ENCODE assay signal across 12 cellular contexts in genomic region chr17:81429813-81430510, GRCh38. TPM values are rescaled to one million over a fixed set of nuclear protein-coding genes. Genes with fewer than 3 reads are reported as not detected.
DNase-seq lines count a peak whose midpoint lies in the region; ATAC-seq, FAIRE-seq and TF ChIP-seq lines count a peak whose summit lies in the region.
"Had no signal": no experiment of that assay in that cellular context is flagged by ENCODE, and none has a peak within 500 bp of the region (broad histone marks: within the 10 kb centered on the region; RNA-seq: fewer than 3 reads in every experiment).

No MANE protein-coding gene starts in this region.

- no TSS peak for BruUV-seq in A673 (replicated peaks; lab: Mats Ljungman, UMichigan)

- intact Hi-C loops in A673 (cut with micrococcal nuclease; ENCODE audit: unreplicated experiment), result no loop called here

- H3K9me3 Mint-ChIP-seq in astrocyte (ENCODE audit: unreplicated experiment), result no peaks in the 10 kb centered on the region
- H3K9me3 Mint-ChIP-seq: activated T-helper 17 cell treated with anti-CD3 and anti-CD28 coated beads, Interleukin-2, amount 50 U/mL, for 72 hours had no signal

- H3K27ac ChIP-seq in A673 (ENCODE audit: low read depth, low read length, poor library complexity, severe bottlenecking), result peak overlapping the region; percentile 65
- no peak overlapping the region for H3K27ac ChIP-seq in astrocyte (ENCODE audit: low read depth, low read length)

- peaks cover 45% of the 10 kb centered on the region for H4K20me1 ChIP-seq in astrocyte (ENCODE audit: insufficient read depth, low read length)

- H2AFZ ChIP-seq in astrocyte (ENCODE audit: low read depth, low read length), result no peak overlapping the region

- peak overlapping the region; percentile 58 for H3K4me2 ChIP-seq in astrocyte (ENCODE audit: low read length)

- H3K9ac ChIP-seq in astrocyte (ENCODE audit: low read length), result no peak overlapping the region

- FAIRE-seq in astrocyte (lab: Jason Lieb, UNC), result no peak
- no peak for FAIRE-seq in GM19239 (lab: Jason Lieb, UNC)
- no peak for FAIRE-seq in RCC 7860 (lab: Jason Lieb, UNC)
- FAIRE-seq: D721Med had no signal

- DNase-seq in A673 (ENCODE audit: low spot score), result peak; percentile 71
- DNase-seq in Jurkat, Clone E6-1 (ENCODE audit: low read depth, low spot score), result no peak
- DNase-seq in astrocyte (ENCODE audit: low read depth), result no peak
- peak; percentile 66 for DNase-seq in iPS-NIHi11 (ENCODE audit: low spot score)
- no peak for DNase-seq in GM19239 (ENCODE audit: insufficient read length, low spot score)
- DNase-seq in RCC 7860 (ENCODE audit: low spot score), result no peak
- DNase-seq in activated CD4-positive, CD25-positive, alpha-beta regulatory T cell treated with anti-CD3 and anti-CD28 coated beads, Interleukin-2, amount 50 U/mL, for 72 hours, result no peak
- DNase-seq: islet precursor cell, NCI-H748 treated with DMSO at 0.1 percent for 48 hours had no signal

- H3K4me1 ChIP-seq in A673 (ENCODE audit: insufficient read depth, low read length, poor library complexity, severe bottlenecking) (peaks cover 39% of the 10 kb centered on the region), astrocyte (ENCODE audit: insufficient read depth, low read length) (peaks cover 21% of the 10 kb centered on the region)

- peaks cover 2% of the 10 kb centered on the region for H3K4me1 Mint-ChIP-seq in astrocyte (ENCODE audit: low read depth, unreplicated experiment)
- H3K4me1 Mint-ChIP-seq: activated T-helper 17 cell treated with anti-CD3 and anti-CD28 coated beads, Interleukin-2, amount 50 U/mL, for 72 hours had no signal

- H3K27me3 ChIP-seq in A673 (replicated peaks; ENCODE audit: insufficient read depth, low read depth, low read length, poor library complexity), result no peaks in the 10 kb centered on the region
- H3K27me3 ChIP-seq in astrocyte (ENCODE audit: insufficient read depth, low read length), result no peaks in the 10 kb centered on the region

- CTCF ChIA-PET in A673 (lab: Charles Lee), result interaction anchor here (0.5 to 1.8 kb wide), 4 partner anchors 11 to 56 kb away, joined by 3 to 6 read pairs (median 5); no protein-coding TSS in a partner anchor

- 0 out of 2 replicates have a peak, but pooled peaks have one; percentile 5 for TF ChIP-seq CTCF in A673 (conservative IDR thresholded peaks at IDR 0.05; ENCODE audit: low read depth, low read length)
- TF ChIP-seq CTCF in astrocyte (IDR thresholded peaks at IDR 0.05; ENCODE audit: insufficient read depth, low read depth, low read length), result no peak

- peaks cover 3% of the 10 kb centered on the region for H3K79me2 ChIP-seq in astrocyte (ENCODE audit: insufficient read depth, low read length)

- H3K27me3 Mint-ChIP-seq in astrocyte (ENCODE audit: low read depth, unreplicated experiment), result no peaks in the 10 kb centered on the region

- H3K4me3 ChIP-seq in A673 (ENCODE audit: low read depth, low read length, poor library complexity, severe bottlenecking) (peak overlapping the region; percentile 21), astrocyte (ENCODE audit: insufficient read depth, low read depth, low read length) (no peak overlapping the region)
- H3K4me3 ChIP-seq in Jurkat, Clone E6-1 (ENCODE audit: low read length), result peak overlapping the region; percentile 69

- no peaks in the 10 kb centered on the region for H3K36me3 Mint-ChIP-seq in astrocyte (ENCODE audit: low read depth, unreplicated experiment)

- H3K4me3 Mint-ChIP-seq in astrocyte (ENCODE audit: unreplicated experiment), result no peak overlapping the region
- H3K4me3 Mint-ChIP-seq: activated T-helper 17 cell treated with anti-CD3 and anti-CD28 coated beads, Interleukin-2, amount 50 U/mL, for 72 hours had no signal

- H3K36me3 ChIP-seq in A673 (ENCODE audit: insufficient read depth, low read length, poor library complexity, severe bottlenecking) (no peaks in the 10 kb centered on the region), astrocyte (ENCODE audit: insufficient read depth, low read length) (no peaks in the 10 kb centered on the region)

- H3K27ac Mint-ChIP-seq in astrocyte (ENCODE audit: unreplicated experiment), result no peak overlapping the region
- H3K27ac Mint-ChIP-seq: activated T-helper 17 cell treated with anti-CD3 and anti-CD28 coated beads, Interleukin-2, amount 50 U/mL, for 72 hours had no signal

- H3K9me3 ChIP-seq in A673 (ENCODE audit: low read depth, low read length, poor library complexity, severe bottlenecking) (no peaks in the 10 kb centered on the region), astrocyte (ENCODE audit: insufficient read depth, low read depth, low read length) (peaks cover 5% of the 10 kb centered on the region)

- POLR2A ChIA-PET in A673 (lab: Charles Lee; ENCODE audit: low non-redundant PET), result interaction anchor here (0.5 to 0.6 kb wide), 2 partner anchors 60 to 79 kb away, joined by 4 to 11 read pairs; no protein-coding TSS in a partner anchor

- ATAC-seq in GM18907 (IDR thresholded peaks at IDR 0.05; ENCODE audit: unreplicated experiment), result no peak
- ATAC-seq: activated T-helper 17 cell treated with anti-CD3 and anti-CD28 coated beads, Interleukin-2, amount 50 U/mL, for 72 hours had no signal

RNA-seq across cellular contexts. Expression of gene BAHCC1, which starts 34.7 kb away (rescaled TPM):
- total RNA-seq in A673 (2021) (74.2 and 80.6 TPM in 2 replicates), astrocyte (18.5 TPM in 2 replicates)
- 8.7 TPM for polyA plus RNA-seq in Jurkat, Clone E6-1 (2012; ENCODE audit: insufficient read depth, insufficient read length)

Comparison
In these comparisons a context has a peak if more than half of its experiments do, and no peak if none do; other contexts are left out.
1. DNase-seq: peak in A673 (single experiment) and iPS-NIHi11 (single experiment); none in Jurkat, Clone E6-1 (single experiment), astrocyte (single experiment), GM19239 (single experiment), RCC 7860 (single experiment) and activated CD4-positive, CD25-positive, alpha-beta regulatory T cell treated with anti-CD3 and anti-CD28 coated beads, Interleukin-2, amount 50 U/mL, for 72 hours (single experiment).